Comparison of ENCODE assay signal across 17 cellular contexts in genomic region chr7:70700055-70700934, GRCh38.
DNase-seq lines count a peak whose midpoint lies in the region; ATAC-seq and TF ChIP-seq lines count a peak whose summit lies in the region.
"Had no signal": no experiment of that assay in that cellular context is flagged by ENCODE, and none has a peak within 500 bp of the region (broad histone marks: within the 10 kb centered on the region; RNA-seq: fewer than 3 reads in every experiment).

No MANE protein-coding gene starts in this region.

- H3K9me3 ChIP-seq in HAP-1 = no peaks in the 10 kb centered on the region
- no peaks in the 10 kb centered on the region for H3K9me3 ChIP-seq in OCI-LY7 (ENCODE audit: low read length)
- no peaks in the 10 kb centered on the region for H3K9me3 ChIP-seq in iPS-18c (ENCODE audit: control insufficient read depth, insufficient read depth, low read length)
- H3K9me3 ChIP-seq: gastroesophageal sphincter, right atrium auricular region, upper lobe of left lung had no signal

- intact Hi-C loops in OCI-LY7 (cut with micrococcal nuclease; ENCODE audit: unreplicated experiment) = loop anchor here (5.0 kb wide), 1 partner anchor 107 kb away; no protein-coding TSS in a partner anchor

- no peak overlapping the region for H2AFZ ChIP-seq in OCI-LY7 (ENCODE audit: low read length)

- no TSS peak for BruUV-seq in OCI-LY7 (replicated peaks; lab: Mats Ljungman, UMichigan)

- in situ Hi-C loops in HAP-1 (cut with MboI; ENCODE audit: low sequenced_read_pairs) = no loop called here

- H3K4me3 ChIP-seq in HAP-1 (no peak overlapping the region), OCI-LY7 (ENCODE audit: low read depth, low read length, poor library complexity, severe bottlenecking) (no peak overlapping the region), iPS-18c (ENCODE audit: insufficient read depth, low read depth, low read length) (peak overlapping the region; percentile 34; the same call in 1 of the 2 replicates)
- H3K4me3 ChIP-seq: coronary artery, gastroesophageal sphincter, right atrium auricular region, upper lobe of left lung had no signal

- H3K9me2 ChIP-seq in OCI-LY7 (ENCODE audit: insufficient read depth, low read length) = no peaks in the 10 kb centered on the region

- H3K36me3 ChIP-seq in HAP-1 (replicated peaks) (no peaks in the 10 kb centered on the region), OCI-LY7 (ENCODE audit: insufficient read depth, low read length) (peaks cover 26% of the 10 kb centered on the region)
- H3K36me3 ChIP-seq: gastroesophageal sphincter, right atrium auricular region had no signal

- POLR2A ChIA-PET in OCI-LY7 (lab: Charles Lee) = interaction anchor here (0.6 kb wide), 1 partner anchor 81 kb away, joined by 5 read pairs; no protein-coding TSS in a partner anchor

- H3K4me2 ChIP-seq in OCI-LY7 (ENCODE audit: low read length) = peak overlapping the region; percentile 22

- TF ChIP-seq CTCF in OCI-LY7 (conservative IDR thresholded peaks at IDR 0.05; ENCODE audit: low read length) = no peak

- 0 out of 2 replicates have a peak, but pooled peaks cover 5% of the 10 kb centered on the region for H3K79me2 ChIP-seq in OCI-LY7 (ENCODE audit: insufficient read depth, low read depth, low read length)

- no peak for ATAC-seq in HG02571 (IDR thresholded peaks at IDR 0.05; ENCODE audit: unreplicated experiment)
- ATAC-seq in HG02973 (IDR thresholded peaks at IDR 0.05; ENCODE audit: unreplicated experiment) = no peak
- ATAC-seq: gastroesophageal sphincter; HCT116; stimulated activated naive CD8-positive, alpha-beta T cell treated with anti-CD3 and anti-CD28 coated beads, Interleukin-15, amount 100 ng/mL, for 72 hours had no signal

- H3K27me3 ChIP-seq in HAP-1 (ENCODE audit: low read depth) = peaks cover 28% of the 10 kb centered on the region; the same call in 1 of the 2 replicates
- H3K27me3 ChIP-seq: gastroesophageal sphincter, right atrium auricular region had no signal

- H3K27ac ChIP-seq in OCI-LY7 (ENCODE audit: low read depth, low read length, poor library complexity, severe bottlenecking) = peak overlapping the region; percentile 8
- H3K27ac ChIP-seq: coronary artery, gastroesophageal sphincter, right atrium auricular region, upper lobe of left lung had no signal

- peaks cover 51% of the 10 kb centered on the region for H3K4me1 ChIP-seq in HAP-1
- peaks cover 40% of the 10 kb centered on the region for H3K4me1 ChIP-seq in OCI-LY7 (ENCODE audit: insufficient read depth, low read length, poor library complexity, severe bottlenecking)

- H4K20me1 ChIP-seq in OCI-LY7 (ENCODE audit: insufficient read depth, low read length) = peaks cover 26% of the 10 kb centered on the region

- CTCF ChIA-PET in OCI-LY7 (lab: Charles Lee; ENCODE audit: unreplicated experiment) = no interaction called here

- DNase-seq in HAP-1 (ENCODE audit: low spot score in 2 of 2) (peak; percentile 91 to 100), NCI-H1436 (lab: John Stamatoyannopoulos, UW) (peak; percentile 61), OCI-LY7 (ENCODE audit: low spot score) (peak; percentile 65), RPMI8226 (no peak), NCI-H510A treated with DMSO at 0.1 percent for 48 hours (lab: John Stamatoyannopoulos, UW) (no peak)
- DNase-seq: activated CD4-positive, alpha-beta T cell treated with anti-CD3 and anti-CD28 coated beads for 1 hour; activated naive CD4-positive, alpha-beta T cell treated with Interleukin-2 at 50 U/mL for 16 hours; NCI-H1092; stimulated activated naive CD8-positive, alpha-beta T cell treated with anti-CD3 and anti-CD28 coated beads, Interleukin-15, amount 100 ng/mL, for 72 hours had no signal

Comparison
In these comparisons a context has a peak if more than half of its experiments do, and no peak if none do; other contexts are left out.
1. DNase-seq: peak in HAP-1 (2 of 2), NCI-H1436 (single experiment) and OCI-LY7 (single experiment); none in RPMI8226 (single experiment) and NCI-H510A treated with DMSO at 0.1 percent for 48 hours (single experiment).